In genomic region chrX:67524950-67525691, GRCh38 we compare ENCODE assay signal across 1 cellular context.
TF ChIP-seq lines count a peak whose summit lies in the region.

No MANE protein-coding gene starts in this region.

TF ChIP-seq in HepG2, 621 proteins besides CTCF, POLR2A, EP300 and RAD21 (continued from another document):
- TF ChIP-seq TRAFD1 (CRISPR knock-in tag; IDR thresholded peaks at IDR 0.05; ENCODE audit: borderline replicate concordance) (no peak), ZNF33A (CRISPR knock-in tag; IDR thresholded peaks at IDR 0.05; ENCODE audit: borderline replicate concordance) (no peak), UBTF (CRISPR knock-in tag; IDR thresholded peaks at IDR 0.05) (no peak), ZSCAN31 (CRISPR knock-in tag; IDR thresholded peaks at IDR 0.05; ENCODE audit: low read depth) (no peak), JUND (CRISPR knock-in tag; IDR thresholded peaks at IDR 0.05) (no peak)
